8 cellular contexts compared by ENCODE assay signal in genomic region chr6:127539292-127539691, GRCh38. TPM values are rescaled to one million over a fixed set of nuclear protein-coding genes. Genes with fewer than 3 reads are reported as not detected.
DNase-seq lines count a peak whose midpoint lies in the region; TF ChIP-seq lines count a peak whose summit lies in the region.

No MANE protein-coding gene starts in this region.

- H3K9me3 Mint-ChIP-seq in mesothelial cell of epicardium: no peaks in the 10 kb centered on the region

- intact Hi-C loops in cardiac septum (cut with DNase I): loop anchor here (10.0 kb wide), 1 partner anchor 234 kb away; no protein-coding TSS in a partner anchor

- no peak overlapping the region for H3K4me3 Mint-ChIP-seq in mesothelial cell of epicardium

- peak; percentile 24 for TF ChIP-seq CTCF in cardiac muscle cell (IDR thresholded peaks at IDR 0.05; ENCODE audit: low read depth, low read length)
- TF ChIP-seq CTCF in LNCAP (IDR thresholded peaks at IDR 0.05): peak; percentile 72
- TF ChIP-seq CTCF in VCaP (conservative IDR thresholded peaks at IDR 0.05): peak; percentile 68
- peak; percentile 29 for TF ChIP-seq CTCF in mesothelial cell of epicardium (IDR thresholded peaks at IDR 0.05; ENCODE audit: unreplicated experiment)

- no peaks in the 10 kb centered on the region for H3K27me3 ChIP-seq in cardiac muscle cell

- DNase-seq in cardiac muscle cell (ENCODE audit: low read depth in 1 of 2, low spot score in 1 of 2): peak in 1 of 2 donors; percentile 48
- DNase-seq in cardiac septum (ENCODE audit: low spot score): no peak
- no peak for DNase-seq in mesothelial cell of epicardium (ENCODE audit: low spot score in 2 of 2, unreplicated experiment in 2 of 2)
- no peak for DNase-seq in ureter (ENCODE audit: low spot score)
- DNase-seq in effector CD4-positive, alpha-beta T cell: no peak
- no peak for DNase-seq in SK-N-DZ (ENCODE audit: low spot score)

- no peaks in the 10 kb centered on the region for H3K36me3 Mint-ChIP-seq in mesothelial cell of epicardium

- no peaks in the 10 kb centered on the region for H3K9me3 ChIP-seq in cardiac muscle cell (ENCODE audit: low read depth)

- H3K27ac ChIP-seq in cardiac muscle cell (no peak overlapping the region), VCaP (no peak overlapping the region)

- H3K4me1 Mint-ChIP-seq in mesothelial cell of epicardium: no peaks in the 10 kb centered on the region

- no peaks in the 10 kb centered on the region for H3K36me3 ChIP-seq in cardiac muscle cell

- no peaks in the 10 kb centered on the region for H3K4me1 ChIP-seq in cardiac muscle cell (ENCODE audit: low read depth)

- peaks cover 32% of the 10 kb centered on the region for H3K27me3 Mint-ChIP-seq in mesothelial cell of epicardium (ENCODE audit: low read depth)

- no peak overlapping the region for H3K27ac Mint-ChIP-seq in mesothelial cell of epicardium

- H3K4me3 ChIP-seq in cardiac muscle cell: no peak overlapping the region

RNA-seq across cellular contexts. Expression of gene C6orf58, which starts 37.7 kb away (rescaled TPM):
- total RNA-seq in cardiac muscle cell (not detected in 2 replicates), cardiac septum (not detected), mesothelial cell of epicardium (0.18 to 0.51 TPM (median 0.38 TPM) in 3 replicates), ureter (0.55 TPM)
- polyA plus RNA-seq in cardiac muscle cell: not detected in 2 replicates
- 0.17 and 0.74 TPM in 2 replicates for polyA plus RNA-seq in SK-N-DZ (2014; cell fraction: cytosol; rRNA removed)
- not detected in 2 replicates for polyA plus RNA-seq in SK-N-DZ (2014; cell fraction: nucleus; rRNA removed)
